In genomic region chr5:177303121-177303924, GRCh38 we compare ENCODE assay signal across 1 cellular context.
TF ChIP-seq lines count a peak whose summit lies in the region.

Gene PRELID1, plus strand, starts transcription at chr5:177303799. Its CDS starts 187 bp downstream, at chr5:177303986.
Gene RAB24, minus strand, starts transcription at chr5:177303719. Its CDS starts 431 bp downstream, at chr5:177303288.

TF ChIP-seq in HepG2, 621 proteins besides CTCF, POLR2A, EP300 and RAD21 (continued from another document and continues in another):
- TF ChIP-seq ZBTB10 (CRISPR knock-in tag; IDR thresholded peaks at IDR 0.05; ENCODE audit: borderline replicate concordance) (peak; percentile 86), ZFYVE20 (CRISPR knock-in tag; IDR thresholded peaks at IDR 0.05; ENCODE audit: borderline replicate concordance, low read depth) (0 out of 2 replicates have a peak, but pooled peaks have one; percentile 78), ZNF749 (CRISPR knock-in tag; IDR thresholded peaks at IDR 0.05; ENCODE audit: borderline replicate concordance) (peak; percentile 35; the same call in 1 of the 2 replicates), ZBTB46 (CRISPR knock-in tag; IDR thresholded peaks at IDR 0.05; ENCODE audit: borderline replicate concordance) (no peak), ETV5 (CRISPR knock-in tag; IDR thresholded peaks at IDR 0.05; ENCODE audit: borderline replicate concordance) (peak; percentile 78), ZBTB44 (CRISPR knock-in tag; IDR thresholded peaks at IDR 0.05) (no peak), RNF219 (CRISPR knock-in tag; IDR thresholded peaks at IDR 0.05) (no peak), SNAI1 (CRISPR knock-in tag; IDR thresholded peaks at IDR 0.05; ENCODE audit: borderline replicate concordance) (no peak), MTF1 (CRISPR knock-in tag; IDR thresholded peaks at IDR 0.05) (no peak; the same call in 1 of the 2 replicates), THAP11 (CRISPR knock-in tag; IDR thresholded peaks at IDR 0.05) (peak; percentile 88), KLF11 (CRISPR knock-in tag; IDR thresholded peaks at IDR 0.05) (no peak), ZNF589 (CRISPR knock-in tag; conservative IDR thresholded peaks at IDR 0.05) (0 out of 2 replicates have a peak, but pooled peaks have one; percentile 59), NFATC3 (CRISPR knock-in tag; IDR thresholded peaks at IDR 0.05) (no peak), ARID3A (IDR thresholded peaks at IDR 0.05; ENCODE audit: low read depth, low read length) (no peak), RFX3 (CRISPR knock-in tag; IDR thresholded peaks at IDR 0.05) (no peak), TCF12 (IDR thresholded peaks at IDR 0.05) (no peak), TCF12 (CRISPR knock-in tag; IDR thresholded peaks at IDR 0.05) (0 out of 2 replicates have a peak, but pooled peaks have one; percentile 55), ZNF576 (CRISPR knock-in tag; IDR thresholded peaks at IDR 0.05) (no peak; the same call in 1 of the 2 replicates), ZNF775 (CRISPR knock-in tag; IDR thresholded peaks at IDR 0.05; ENCODE audit: borderline replicate concordance) (0 out of 2 replicates have a peak, but pooled peaks have one; percentile 76), MED1 (CRISPR knock-in tag; IDR thresholded peaks at IDR 0.05) (peak; percentile 49), ZNF547 (CRISPR knock-in tag; IDR thresholded peaks at IDR 0.05) (peak; percentile 91), SNAPC4 (CRISPR knock-in tag; IDR thresholded peaks at IDR 0.05) (no peak), STAT6 (CRISPR knock-in tag; IDR thresholded peaks at IDR 0.05; ENCODE audit: borderline replicate concordance) (no peak), ZNF710 (CRISPR knock-in tag; IDR thresholded peaks at IDR 0.05; ENCODE audit: borderline replicate concordance) (no peak), ZNF776 (CRISPR knock-in tag; IDR thresholded peaks at IDR 0.05) (peak; percentile 92), SAP130 (CRISPR knock-in tag; IDR thresholded peaks at IDR 0.05; ENCODE audit: low read depth) (peak; percentile 87), ZNF205 (CRISPR knock-in tag; IDR thresholded peaks at IDR 0.05) (0 out of 2 replicates have a peak, but pooled peaks have one; percentile 66), SMARCE1 (IDR thresholded peaks at IDR 0.05; ENCODE audit: borderline replicate concordance) (no peak), TEF (CRISPR knock-in tag; IDR thresholded peaks at IDR 0.05) (no peak), ZNF24 (IDR thresholded peaks at IDR 0.05) (no peak)
